ENCODE assay signal across 17 cellular contexts in genomic region chr3:190063490-190063889, GRCh38. TPM values are rescaled to one million over a fixed set of nuclear protein-coding genes. Genes with fewer than 3 reads are reported as not detected.
DNase-seq lines count a peak whose midpoint lies in the region; ATAC-seq, FAIRE-seq and TF ChIP-seq lines count a peak whose summit lies in the region.
"Had no signal": no experiment of that assay in that cellular context is flagged by ENCODE, and none has a peak within 500 bp of the region (broad histone marks: within the 10 kb centered on the region; RNA-seq: fewer than 3 reads in every experiment).

No MANE protein-coding gene starts in this region.

- CTCF ChIA-PET in activated naive CD4-positive, alpha-beta T cell treated with anti-CD3 and anti-CD28 coated beads for 36 hours (lab: Charles Lee): no interaction called here

- FAIRE-seq in GM12891 (lab: Jason Lieb, UNC): peak; percentile 33
- FAIRE-seq: HepG2 had no signal

- H3K36me3 Mint-ChIP-seq in endodermal cell (ENCODE audit: low read depth) (peaks cover 29% of the 10 kb centered on the region), osteocyte (ENCODE audit: unreplicated experiment) (peaks cover 8% of the 10 kb centered on the region)
- no peaks in the 10 kb centered on the region for H3K36me3 Mint-ChIP-seq in activated naive CD4-positive, alpha-beta T cell treated with anti-CD3 and anti-CD28 coated beads for 36 hours (ENCODE audit: low read depth)
- H3K36me3 Mint-ChIP-seq: CD4-positive, CD25-positive, alpha-beta regulatory T cell had no signal

- DNase-seq in GM12891 (ENCODE audit: insufficient read length, low spot score) (no peak), NCI-H69 (lab: John Stamatoyannopoulos, UW) (peak; percentile 6), endodermal cell (no peak), osteocyte (ENCODE audit: extremely low spot score, unreplicated experiment) (no peak), epidermal melanocyte (ENCODE audit: insufficient read length, low spot score) (no peak)
- DNase-seq in activated naive CD4-positive, alpha-beta T cell treated with anti-CD3 and anti-CD28 coated beads for 36 hours: no peak
- DNase-seq: Caco-2; CD4-positive, CD25-positive, alpha-beta regulatory T cell; DMS153; NCI-H1048; NCI-H146; NCI-H526 treated with DMSO at 0.1 percent for 48 hours; SHP77 treated with DMSO at 0.1 percent for 48 hours had no signal

- H3K27me3 ChIP-seq in endodermal cell (ENCODE audit: control insufficient read depth, insufficient read depth, low read length, poor library complexity, severe bottlenecking): no peaks in the 10 kb centered on the region

- 89 to 95% methylated on average over 1 to 3 of the region's 3 CpGs for WGBS in endodermal cell (ENCODE audit: insufficient coverage in 1 of 2, insufficient read length in 1 of 2), 2 experiments

- H3K27ac Mint-ChIP-seq in endodermal cell (peak overlapping the region; percentile 52), osteocyte (ENCODE audit: unreplicated experiment) (peak overlapping the region; percentile 78)
- H3K27ac Mint-ChIP-seq in activated naive CD4-positive, alpha-beta T cell treated with anti-CD3 and anti-CD28 coated beads for 36 hours: no peak overlapping the region

- ATAC-seq in GM19463 (IDR thresholded peaks at IDR 0.05; ENCODE audit: unreplicated experiment): no peak
- ATAC-seq: HepG2 had no signal

- TF ChIP-seq POLR2A in GM12891 (IDR thresholded peaks at IDR 0.05; ENCODE audit: low read depth, low read length): no peak

- H3K4me3 ChIP-seq in endodermal cell (ENCODE audit: low read length): no peak overlapping the region
- H3K4me3 ChIP-seq: GM23248 had no signal

- H3K27me3 Mint-ChIP-seq in endodermal cell (ENCODE audit: insufficient read depth): no peaks in the 10 kb centered on the region
- no peaks in the 10 kb centered on the region for H3K27me3 Mint-ChIP-seq in osteocyte (ENCODE audit: unreplicated experiment)
- H3K27me3 Mint-ChIP-seq in activated naive CD4-positive, alpha-beta T cell treated with anti-CD3 and anti-CD28 coated beads for 36 hours (ENCODE audit: low read depth): peaks cover 12% of the 10 kb centered on the region

- peaks cover 81% of the 10 kb centered on the region for H3K36me3 ChIP-seq in endodermal cell (ENCODE audit: control insufficient read depth, insufficient read depth, low read length)

- no peak overlapping the region for H3K27ac ChIP-seq in endodermal cell (ENCODE audit: low read depth, low read length)
- H3K27ac ChIP-seq: KMS-11 had no signal

- no peaks in the 10 kb centered on the region for H3K9me3 Mint-ChIP-seq in endodermal cell
- no peaks in the 10 kb centered on the region for H3K9me3 Mint-ChIP-seq in osteocyte (ENCODE audit: unreplicated experiment)
- H3K9me3 Mint-ChIP-seq in activated naive CD4-positive, alpha-beta T cell treated with anti-CD3 and anti-CD28 coated beads for 36 hours: no peaks in the 10 kb centered on the region
- H3K9me3 Mint-ChIP-seq: CD4-positive, CD25-positive, alpha-beta regulatory T cell had no signal

- TF ChIP-seq CTCF in endodermal cell (conservative IDR thresholded peaks at IDR 0.05): no peak
- no peak for TF ChIP-seq CTCF in osteocyte (IDR thresholded peaks at IDR 0.05)

- H3K4me1 Mint-ChIP-seq in endodermal cell: peaks cover 23% of the 10 kb centered on the region
- H3K4me1 Mint-ChIP-seq in osteocyte (ENCODE audit: unreplicated experiment): peaks cover 59% of the 10 kb centered on the region
- no peaks in the 10 kb centered on the region for H3K4me1 Mint-ChIP-seq in activated naive CD4-positive, alpha-beta T cell treated with anti-CD3 and anti-CD28 coated beads for 36 hours (ENCODE audit: low read depth)
- H3K4me1 Mint-ChIP-seq: CD4-positive, CD25-positive, alpha-beta regulatory T cell had no signal

- no peak overlapping the region for H3K9ac ChIP-seq in endodermal cell (ENCODE audit: extremely low read depth, low read length, poor library complexity, severe bottlenecking)
- H3K9ac ChIP-seq: GM23248, KMS-11 had no signal

- no peaks in the 10 kb centered on the region for H3K9me3 ChIP-seq in endodermal cell (ENCODE audit: control insufficient read depth, low read length)
- H3K9me3 ChIP-seq: Caco-2 had no signal

- intact Hi-C loops in activated naive CD4-positive, alpha-beta T cell treated with anti-CD3 and anti-CD28 coated beads for 36 hours (cut with micrococcal nuclease): no loop called here

- H3K4me1 ChIP-seq in endodermal cell (ENCODE audit: control insufficient read depth, insufficient read depth, low read length): peaks cover 6% of the 10 kb centered on the region
- H3K4me1 ChIP-seq: Caco-2 had no signal

- H3K4me3 Mint-ChIP-seq in endodermal cell (no peak overlapping the region), osteocyte (ENCODE audit: unreplicated experiment) (no peak overlapping the region)
- H3K4me3 Mint-ChIP-seq in activated naive CD4-positive, alpha-beta T cell treated with anti-CD3 and anti-CD28 coated beads for 36 hours: no peak overlapping the region
- H3K4me3 Mint-ChIP-seq: CD4-positive, CD25-positive, alpha-beta regulatory T cell had no signal

TF ChIP-seq in GM12891, 5 proteins besides CTCF, POLR2A, EP300 and RAD21:
- TF ChIP-seq POLR2AphosphoS5 (IDR thresholded peaks at IDR 0.05; ENCODE audit: low read depth, low read length): no peak
- TF ChIP-seq PAX5 (IDR thresholded peaks at IDR 0.05; ENCODE audit: insufficient read depth, low read length, severe bottlenecking): no peak
- no peak for TF ChIP-seq SPI1 (IDR thresholded peaks at IDR 0.05; ENCODE audit: low read depth, low read length)
- no peak for TF ChIP-seq POU2F2 (IDR thresholded peaks at IDR 0.05; ENCODE audit: low read depth, low read length)
- TF ChIP-seq TAF1 (IDR thresholded peaks at IDR 0.05; ENCODE audit: low read depth, low read length): no peak
TF ChIP-seq in GM12891: peak in this region for 0.

RNA-seq across cellular contexts. Expression of gene P3H2, which starts 57.2 kb away (rescaled TPM):
- 31.4 TPM for polyA plus RNA-seq in GM12891 (2012; ENCODE audit: low read depth, missing spikeins)
- total RNA-seq in endodermal cell (100 to 1,000 TPM; 285 to 322 TPM), osteocyte (132 and 143 TPM in 2 replicates)
- 70.3 TPM for polyA plus RNA-seq in endodermal cell (2013, experiment 1 of 2)
- 93.2 TPM for polyA plus RNA-seq in endodermal cell (2013, experiment 2 of 2)
- not detected for total RNA-seq in activated naive CD4-positive, alpha-beta T cell treated with anti-CD3 and anti-CD28 coated beads for 36 hours
- total RNA-seq: CD4-positive, CD25-positive, alpha-beta regulatory T cell; HepG2 had no signal
- polyA plus RNA-seq: CD4-positive, CD25-positive, alpha-beta regulatory T cell; HepG2 had no signal

Comparison
In these comparisons a context has a peak if more than half of its experiments do, and no peak if none do; other contexts are left out.
1. RNA of gene P3H2, which starts 57.2 kb away (total RNA-seq): 285 to 322 TPM in endodermal cell and 132 to 143 TPM in osteocyte; not detected in activated naive CD4-positive, alpha-beta T cell treated with anti-CD3 and anti-CD28 coated beads for 36 hours; every median in the first group is over 100 times any median in the second.